In the genomic region with DNA sequence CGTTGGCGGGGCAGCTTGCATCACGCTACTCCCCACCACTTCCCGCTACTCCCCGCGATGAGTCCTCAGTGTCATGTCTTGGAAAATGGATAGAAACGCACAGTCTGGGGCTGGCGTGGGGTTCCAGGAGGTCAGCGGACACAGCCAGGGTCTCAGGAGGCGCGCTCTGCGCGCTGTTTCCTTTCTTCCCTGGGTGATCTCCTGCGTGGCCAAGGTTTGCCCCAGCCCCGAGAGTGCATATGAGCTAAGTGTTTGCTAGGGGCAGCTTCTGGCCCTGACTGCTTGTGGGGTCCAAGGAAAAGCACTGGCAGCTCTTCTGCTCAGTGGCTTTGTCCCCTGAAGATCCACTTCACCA, we compare ENCODE assay signal across 8 cellular contexts. TPM values are rescaled to one million over a fixed set of nuclear protein-coding genes. Genes with fewer than 3 reads are reported as not detected.
A peak's percentile ranks its signal among the peaks of the same experiment; 100 is the strongest.
DNase-seq lines count a peak whose midpoint lies in the region; ATAC-seq, FAIRE-seq and TF ChIP-seq lines count a peak whose summit lies in the region.

No MANE protein-coding gene starts in this region.

- no peak overlapping the region for H4K8ac ChIP-seq in H1 (ENCODE audit: extremely low read depth, insufficient read depth, low read length)

- no peak overlapping the region for H3K9ac ChIP-seq in PC-3 (ENCODE audit: low read length)
- no peak overlapping the region for H3K9ac ChIP-seq in H1 (replicated peaks in 1 of 4; ENCODE audit: extremely low read depth in 1 of 4, low read depth in 3 of 4, low read length in 3 of 4)

- no peak overlapping the region for H2AK5ac ChIP-seq in H1 (ENCODE audit: low read depth, low read length)

- FAIRE-seq in H1 (lab: Jason Lieb, UNC): no peak

- no peak overlapping the region for H4K91ac ChIP-seq in H1 (replicated peaks; ENCODE audit: insufficient read length, low read length)

- intact Hi-C loops in PC-3 (cut with micrococcal nuclease): loop anchor here (1.0 kb wide), 1 partner anchor 1528 kb away; no protein-coding TSS in a partner anchor

- POLR2A ChIA-PET in CD8-positive, alpha-beta memory T cell (lab: Charles Lee): no interaction called here
- POLR2A ChIA-PET in PC-3 (lab: Charles Lee; ENCODE audit: unreplicated experiment): no interaction called here
- POLR2A ChIA-PET in H1 (lab: Charles Lee; ENCODE audit: partially characterized antibody): interaction anchor here (0.8 to 1.2 kb wide), 5 partner anchors 16 to 121 kb away, joined by 3 to 4 read pairs (median 3); no protein-coding TSS in a partner anchor

- H2BK15ac ChIP-seq in H1 (ENCODE audit: low read length): 0 out of 2 replicates have a peak overlapping the region, but pooled peaks have one; percentile 53

- H4K20me1 ChIP-seq in PC-3 (ENCODE audit: low read length) (peaks cover 14% of the 10 kb centered on the region), H1 (replicated peaks in 1 of 2; ENCODE audit: control insufficient read depth in 1 of 2, insufficient read depth in 2 of 2, low read length in 2 of 2) (peaks cover 8 to 13% of the 10 kb centered on the region in 2 experiments)

- H3K79me1 ChIP-seq in H1 (ENCODE audit: low read depth, low read length): peaks cover 5% of the 10 kb centered on the region

- H3K4me3 Mint-ChIP-seq in CD8-positive, alpha-beta memory T cell: peak overlapping the region; percentile 72 to 93 (median 74)

- 72% methylated on average over 11 of the region's 15 CpGs; no CpG with 5 or more reads in 1 of the 2 experiments for WGBS in H1 (ENCODE audit: extremely low coverage in 1 of 2, insufficient coverage in 1 of 2, insufficient read length in 1 of 2, insufficient replicate concordance in 2 of 2, low coverage in 1 of 2, low lambda C conversion rate in 2 of 2, missing lambda C conversion rate in 1 of 2), 2 experiments

- H3K27me3 ChIP-seq in CD8-positive, alpha-beta memory T cell (ENCODE audit: insufficient read depth, low read length, poor library complexity, severe bottlenecking): no peaks in the 10 kb centered on the region
- no peaks in the 10 kb centered on the region for H3K27me3 ChIP-seq in PC-3 (ENCODE audit: low read length)
- H3K27me3 ChIP-seq in H1 (replicated peaks in 1 of 4; ENCODE audit: control insufficient read depth in 3 of 4, extremely low read depth in 1 of 4, insufficient read depth in 3 of 4, low read length in 3 of 4): peaks cover 0 to 23% (median 16%) of the 10 kb centered on the region in 4 experiments; a peak in 5 of 7 replicates
- H3K27me3 ChIP-seq in neutrophil: peaks cover 71% of the 10 kb centered on the region

- peak in 1 of 5 donors; percentile 49 for DNase-seq in CD8-positive, alpha-beta memory T cell
- no peak for DNase-seq in PC-3
- peak in 1 of 2 experiments; percentile 60 for DNase-seq in H1 (ENCODE audit: low read depth in 1 of 2, low spot score in 2 of 2)
- no peak for DNase-seq in midbrain (lab: John Stamatoyannopoulos, UW)
- no peak for DNase-seq in DMS153 (lab: John Stamatoyannopoulos, UW)

- H3K23ac ChIP-seq in H1 (ENCODE audit: insufficient read length): no peak overlapping the region

- H4K5ac ChIP-seq in H1 (ENCODE audit: insufficient read length, low read depth, low read length): no peak overlapping the region

- ATAC-seq in PC-3: no peak
- no peak for ATAC-seq in GM21786 (IDR thresholded peaks at IDR 0.05; ENCODE audit: unreplicated experiment)
- ATAC-seq in GM18870 (IDR thresholded peaks at IDR 0.05; ENCODE audit: unreplicated experiment): no peak

- H2AFZ ChIP-seq in PC-3 (ENCODE audit: low read length) (peak overlapping the region; percentile 92), H1 (ENCODE audit: low read length) (no peak overlapping the region)

- no peak for TF ChIP-seq POLR2A in H1 (IDR thresholded peaks at IDR 0.05; ENCODE audit: control extremely low read depth in 1 of 2, low read depth in 2 of 2, low read length in 2 of 2)

- H3K4me2 ChIP-seq in PC-3 (ENCODE audit: low read length) (peak overlapping the region; percentile 89), H1 (ENCODE audit: insufficient read depth in 1 of 2, low read depth in 2 of 2, low read length in 2 of 2) (peak overlapping the region; percentile 38 to 79; a peak in 3 of 4 replicates)

- H3K27ac Mint-ChIP-seq in CD8-positive, alpha-beta memory T cell: peak overlapping the region in 3 of 8 donors; percentile 22 to 85 (median 78)

- H3K27me3 Mint-ChIP-seq in CD8-positive, alpha-beta memory T cell: peaks cover 0 to 2% of the 10 kb centered on the region in 2 donors

- no peaks in the 10 kb centered on the region for H3K36me3 ChIP-seq in CD8-positive, alpha-beta memory T cell (ENCODE audit: insufficient read depth, low read length)
- no peaks in the 10 kb centered on the region for H3K36me3 ChIP-seq in PC-3 (ENCODE audit: low read depth, low read length)
- no peaks in the 10 kb centered on the region for H3K36me3 ChIP-seq in H1 (ENCODE audit: control insufficient read depth in 2 of 4, insufficient read depth in 4 of 4, low read length in 3 of 4)
- H3K36me3 ChIP-seq in neutrophil: no peaks in the 10 kb centered on the region

- H3K9me2 ChIP-seq in PC-3 (replicated peaks; ENCODE audit: low read length): no peaks in the 10 kb centered on the region

- peaks cover 15 to 35% (median 17%) of the 10 kb centered on the region in 3 donors for H3K4me1 Mint-ChIP-seq in CD8-positive, alpha-beta memory T cell

- no peak overlapping the region for H3K56ac ChIP-seq in H1 (replicated peaks; ENCODE audit: insufficient read length, low read depth, low read length)

- no peak overlapping the region for H3K18ac ChIP-seq in H1 (ENCODE audit: extremely low read depth, low read length)

- no peaks in the 10 kb centered on the region for H3F3A ChIP-seq in PC-3 (ENCODE audit: low read length, unreplicated experiment)

- H2BK120ac ChIP-seq in H1 (replicated peaks; ENCODE audit: low read depth, low read length): no peak overlapping the region

- CTCF ChIA-PET in CD8-positive, alpha-beta memory T cell (lab: Charles Lee): interaction anchor here (0.9 to 1.6 kb wide), 4 partner anchors 12 to 86 kb away, joined by 3 to 5 read pairs (median 4); no protein-coding TSS in a partner anchor
- CTCF ChIA-PET in PC-3 (lab: Charles Lee): interaction anchor here (0.6 kb wide), 1 partner anchor 417 kb away, joined by 3 read pairs; no protein-coding TSS in a partner anchor
- CTCF ChIA-PET in H1 (lab: Charles Lee; ENCODE audit: partially characterized antibody): interaction anchor here (0.6 to 2.1 kb wide), 30 partner anchors 15 to 1602 kb away, joined by 3 to 11 read pairs (median 3); no protein-coding TSS in a partner anchor

- no peak for TF ChIP-seq CTCF in PC-3 (conservative IDR thresholded peaks at IDR 0.05; ENCODE audit: low read depth, low read length)
- no peak for TF ChIP-seq CTCF in H1 (IDR thresholded peaks at IDR 0.05; ENCODE audit: control extremely low read depth in 1 of 3, insufficient read depth in 1 of 3, low read depth in 1 of 3, low read length in 3 of 3)
- TF ChIP-seq CTCF in neutrophil (IDR thresholded peaks at IDR 0.05): no peak

- H3K9me3 ChIP-seq in CD8-positive, alpha-beta memory T cell (ENCODE audit: low read length): no peaks in the 10 kb centered on the region
- H3K9me3 ChIP-seq in PC-3 (ENCODE audit: low read length) (no peaks in the 10 kb centered on the region), H1 (ENCODE audit: insufficient read depth in 2 of 2, low read depth in 1 of 2, low read length in 1 of 2) (no peaks in the 10 kb centered on the region), neutrophil (no peaks in the 10 kb centered on the region)

- BruUV-seq in PC-3 (replicated peaks; lab: Mats Ljungman, UMichigan): no TSS peak

- H2BK20ac ChIP-seq in H1 (ENCODE audit: low read length): peak overlapping the region; percentile 28

- peaks cover 21% of the 10 kb centered on the region; the same call in 1 of the 2 replicates for H3K23me2 ChIP-seq in H1 (ENCODE audit: low read depth, low read length)

- peak overlapping the region; percentile 40 for H3K4ac ChIP-seq in H1 (replicated peaks; ENCODE audit: insufficient read length, low read depth, low read length)

- peak overlapping the region; percentile 90; the same call in 1 of the 2 replicates for H2BK12ac ChIP-seq in H1 (ENCODE audit: low read depth, low read length)

- H3K4me3 ChIP-seq in CD8-positive, alpha-beta memory T cell (ENCODE audit: low read length): peak overlapping the region; percentile 58
- peak overlapping the region; percentile 70; the same call in 1 of the 2 replicates for H3K4me3 ChIP-seq in PC-3 (ENCODE audit: low read length)
- H3K4me3 ChIP-seq in H1 (ENCODE audit: extremely low read depth in 1 of 4, insufficient read depth in 2 of 4, low read depth in 3 of 4, low read length in 4 of 4): peak overlapping the region in 1 of 4 experiments; percentile 62; a peak in 2 of 8 replicates
- H3K4me3 ChIP-seq in neutrophil (ENCODE audit: low read depth in 1 of 2, low read length in 1 of 2): peak overlapping the region; percentile 55 to 59

- H3K14ac ChIP-seq in H1 (ENCODE audit: insufficient read length): no peak overlapping the region

- peaks cover 14% of the 10 kb centered on the region for H3K79me2 ChIP-seq in PC-3 (ENCODE audit: low read length)
- H3K79me2 ChIP-seq in H1 (ENCODE audit: control insufficient read depth in 1 of 2, insufficient read depth in 2 of 2, low read length in 2 of 2): peaks cover 12 to 15% of the 10 kb centered on the region in 2 experiments; a peak in 3 of 4 replicates

- H3K9me3 Mint-ChIP-seq in CD8-positive, alpha-beta memory T cell: no peaks in the 10 kb centered on the region

- peaks cover 24% of the 10 kb centered on the region for H3K4me1 ChIP-seq in CD8-positive, alpha-beta memory T cell (ENCODE audit: insufficient read depth, low read length)
- H3K4me1 ChIP-seq in PC-3 (ENCODE audit: insufficient read depth, low read length) (peaks cover 8% of the 10 kb centered on the region; the same call in 1 of the 2 replicates), H1 (replicated peaks in 1 of 4; ENCODE audit: control insufficient read depth in 3 of 4, insufficient read depth in 4 of 4, low read length in 3 of 4) (peaks cover 2 to 30% (median 17%) of the 10 kb centered on the region in 4 experiments), neutrophil (ENCODE audit: control insufficient read depth in 1 of 2, insufficient read depth in 1 of 2, low read depth in 1 of 2, low read length in 1 of 2) (peaks cover 21 to 31% of the 10 kb centered on the region in 2 experiments)

- H2BK5ac ChIP-seq in H1 (ENCODE audit: low read depth, low read length): no peak overlapping the region; the same call in 1 of the 2 replicates

- TF ChIP-seq RAD21 in H1 (IDR thresholded peaks at IDR 0.05 in 1 of 2, conservative IDR thresholded peaks at IDR 0.05 in 1 of 2; ENCODE audit: low read depth in 2 of 2, low read length in 2 of 2): no peak

- H3K27ac ChIP-seq in CD8-positive, alpha-beta memory T cell (ENCODE audit: low read depth, low read length): no peak overlapping the region
- no peak overlapping the region for H3K27ac ChIP-seq in PC-3 (ENCODE audit: low read length)
- H3K27ac ChIP-seq in H1 (ENCODE audit: low read depth, low read length): no peak overlapping the region
- no peak overlapping the region for H3K27ac ChIP-seq in neutrophil

- no peak for TF ChIP-seq EP300 in H1 (IDR thresholded peaks at IDR 0.05; ENCODE audit: borderline replicate concordance in 1 of 2, low read depth in 2 of 2, low read length in 2 of 2)

- no peaks in the 10 kb centered on the region for H3K36me3 Mint-ChIP-seq in CD8-positive, alpha-beta memory T cell

RNA-seq across cellular contexts. Expression of a gene that starts 2.7 kb away (rescaled TPM):
- total RNA-seq in CD8-positive, alpha-beta memory T cell: 10 to 100 TPM; 18.0 to 18.2 TPM
- polyA plus RNA-seq in CD8-positive, alpha-beta memory T cell: 4.6 TPM
- total RNA-seq in PC-3 (2014; rRNA removed): 21.5 and 25.6 TPM in 2 replicates
- 72.8 and 74.6 TPM in 2 replicates for total RNA-seq in H1 (2021; fragmentation: NEBNext Ultra II Directional; extraction: Animal tissue kit (Norgen Biotek cat#: 25700))
- polyA plus RNA-seq in H1 (2011; rRNA removed): 37.4 and 61.3 TPM in 2 replicates
- polyA plus RNA-seq in H1 (2011; cell fraction: cytosol; rRNA removed): 37.9 TPM
- polyA plus RNA-seq in H1 (2011; cell fraction: nucleus; rRNA removed): 51.0 TPM
- 44.2 to 60.1 TPM (median 56.3 TPM) in 4 replicates for polyA plus RNA-seq in H1 (2012, experiment 1 of 2)
- polyA plus RNA-seq in H1 (2012, experiment 2 of 2): 57.3 TPM
- polyA plus RNA-seq in H1 (2013, experiment 1 of 2): 41.0 TPM
- 45.1 TPM for polyA plus RNA-seq in H1 (2013, experiment 2 of 2)
- 26.9 and 34.9 TPM in 2 replicates for polyA minus RNA-seq in H1 (2011; rRNA and poly(A)+ RNA removed)
- 49.1 TPM for polyA minus RNA-seq in H1 (2011; cell fraction: cytosol; rRNA and poly(A)+ RNA removed)
- polyA minus RNA-seq in H1 (2011; cell fraction: nucleus; rRNA and poly(A)+ RNA removed): 74.6 TPM
